Comparison of ENCODE assay signal across 20 cellular contexts in the genomic region with DNA sequence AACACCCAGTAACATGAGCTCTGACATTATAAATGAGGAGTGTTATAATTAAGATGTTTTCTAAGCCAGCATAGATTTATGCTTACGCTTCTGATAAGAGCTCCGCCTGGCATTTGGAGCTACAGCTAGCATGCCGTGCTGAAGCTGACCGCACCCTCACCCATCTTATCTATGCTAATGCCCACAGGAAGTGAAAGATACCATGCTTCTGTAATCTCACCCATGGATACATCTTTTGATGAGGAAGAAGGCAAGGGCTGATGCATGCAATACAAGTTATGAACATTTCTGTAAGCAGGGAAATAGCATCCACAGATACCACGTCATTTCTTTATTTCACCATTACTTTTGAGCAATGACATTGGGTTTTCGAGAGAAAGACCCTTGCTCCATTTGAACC.
DNase-seq lines count a peak whose midpoint lies in the region; ATAC-seq, FAIRE-seq and TF ChIP-seq lines count a peak whose summit lies in the region.
"Had no signal": no experiment of that assay in that cellular context is flagged by ENCODE, and none has a peak within 500 bp of the region (broad histone marks: within the 10 kb centered on the region; RNA-seq: fewer than 3 reads in every experiment).

No MANE protein-coding gene starts in this region.

- ATAC-seq in HepG2 (no peak), right lobe of liver (no peak), HG03159 (IDR thresholded peaks at IDR 0.05; ENCODE audit: unreplicated experiment) (no peak)
- ATAC-seq: psoas muscle had no signal

- DNase-seq in HepG2 (ENCODE audit: low spot score) (no peak), right lobe of liver (no peak), NCI-H226 (peak; percentile 95), keratinocyte (ENCODE audit: low read depth, low spot score) (no peak), Ammon's horn (ENCODE audit: low spot score) (no peak), mammary epithelial cell (no peak)
- DNase-seq: activated CD4-positive, alpha-beta T cell treated with anti-CD3 and anti-CD28 coated beads for 4 hours; DMS 273 treated with DMSO at 0.1 percent for 48 hours; GF-D8; IMR-90; left cardiac atrium; NCI-H2081 treated with DMSO at 0.1 percent for 48 hours; NCI-H524; psoas muscle; stimulated activated CD4-positive, alpha-beta T cell treated with anti-CD3 and anti-CD28 coated beads, Interleukin-2, amount 100 ng/mL, for 24 hours; transverse colon had no signal

- CTCF ChIA-PET in HepG2 (lab: Yijun Ruan, JAX; ENCODE audit: low intra/inter-chr PET ratio, low total read pairs) (no interaction called here), mammary epithelial cell (lab: Charles Lee; ENCODE audit: low non-redundant PET) (no interaction called here)

- TF ChIP-seq EP300 in HepG2 (IDR thresholded peaks at IDR 0.05; ENCODE audit: low read depth in 2 of 2, low read length in 2 of 2) (no peak), HepG2 (CRISPR knock-in tag; IDR thresholded peaks at IDR 0.05; ENCODE audit: borderline replicate concordance) (no peak)

- in situ Hi-C loops in HepG2 (cut with HindIII; ENCODE audit: extremely low pct_ligation_motif_present, low pct_unique_long_range_greater_than_20kb) (no loop called here), mammary epithelial cell (cut with MboI; ENCODE audit: low sequenced_read_pairs in 2 of 2) (no loop called here)

- H3K4me3 ChIP-seq in HepG2 (replicated peaks in 1 of 3; ENCODE audit: insufficient read depth in 1 of 3, low read depth in 2 of 3, low read length in 3 of 3) = no peak overlapping the region
- H3K4me3 ChIP-seq in right lobe of liver = no peak overlapping the region
- no peak overlapping the region for H3K4me3 ChIP-seq in keratinocyte (ENCODE audit: control insufficient read depth in 2 of 3, extremely low read depth in 1 of 3, insufficient read depth in 2 of 3, low read depth in 1 of 3, low read length in 3 of 3)
- H3K4me3 ChIP-seq in mammary epithelial cell (replicated peaks in 1 of 3; ENCODE audit: insufficient read depth in 1 of 3, low read depth in 2 of 3, low read length in 3 of 3) = no peak overlapping the region
- H3K4me3 ChIP-seq: neural progenitor cell, psoas muscle, skin epidermis, transverse colon had no signal

- H3K9ac ChIP-seq in HepG2 (ENCODE audit: insufficient read depth, low read depth, low read length) (no peak overlapping the region), keratinocyte (ENCODE audit: control insufficient read depth, extremely low read depth, insufficient read depth, low read length) (no peak overlapping the region), mammary epithelial cell (ENCODE audit: insufficient read depth, low read length) (no peak overlapping the region)
- H3K9ac ChIP-seq: neural progenitor cell had no signal

- H3K4me2 ChIP-seq in HepG2 (ENCODE audit: low read depth, low read length) = no peak overlapping the region
- H3K4me2 ChIP-seq in keratinocyte (ENCODE audit: control insufficient read depth, extremely low read depth, insufficient read depth, low read depth, low read length) = no peak overlapping the region
- no peak overlapping the region for H3K4me2 ChIP-seq in mammary epithelial cell (ENCODE audit: insufficient read depth, low read depth, low read length)
- H3K4me2 ChIP-seq: neural progenitor cell had no signal

- POLR2A ChIA-PET in HepG2 (lab: Yijun Ruan, JAX) = no interaction called here

- BruUV-seq in HepG2 (replicated peaks; lab: Mats Ljungman, UMichigan) (no TSS peak), mammary epithelial cell (replicated peaks; lab: Mats Ljungman, UMichigan) (no TSS peak)

- H3K36me3 ChIP-seq in HepG2 (replicated peaks in 1 of 2; ENCODE audit: control insufficient read depth in 1 of 2, insufficient read depth in 2 of 2, low read length in 2 of 2) (no peaks in the 10 kb centered on the region), right lobe of liver (no peaks in the 10 kb centered on the region), keratinocyte (ENCODE audit: control insufficient read depth in 2 of 2, extremely low read depth in 1 of 2, insufficient read depth in 2 of 2, low read length in 2 of 2) (no peaks in the 10 kb centered on the region), mammary epithelial cell (ENCODE audit: insufficient read depth, low read length) (no peaks in the 10 kb centered on the region)
- H3K36me3 ChIP-seq: neural progenitor cell, transverse colon had no signal

- H4K20me1 ChIP-seq in HepG2 (ENCODE audit: insufficient read depth, low read length) (no peaks in the 10 kb centered on the region), keratinocyte (ENCODE audit: control insufficient read depth, extremely low read depth, insufficient read depth, low read length) (no peaks in the 10 kb centered on the region), mammary epithelial cell (ENCODE audit: insufficient read depth, low read length) (no peaks in the 10 kb centered on the region)

- dilution Hi-C loops in keratinocyte (cut with MboI; ENCODE audit: extremely low pct_ligation_motif_present, low sequenced_read_pairs) = no loop called here
- dilution Hi-C loops in mammary epithelial cell (cut with HindIII; ENCODE audit: low sequenced_read_pairs) = loop anchor here (5.0 to 10.0 kb wide), 2 partner anchors 60 to 63 kb away; no protein-coding TSS in a partner anchor

- TF ChIP-seq POLR2A in HepG2 (IDR thresholded peaks at IDR 0.05; ENCODE audit: insufficient read depth in 1 of 2, low read depth in 2 of 2, low read length in 2 of 2) = no peak
- TF ChIP-seq POLR2A in right lobe of liver (IDR thresholded peaks at IDR 0.05) = no peak

- H3K27ac ChIP-seq in HepG2 (ENCODE audit: extremely low read length, insufficient read depth, low read length) (no peak overlapping the region), right lobe of liver (no peak overlapping the region), keratinocyte (ENCODE audit: control insufficient read depth, insufficient read depth, low read length) (no peak overlapping the region), mammary epithelial cell (ENCODE audit: insufficient read depth, low read depth, low read length) (no peak overlapping the region)
- H3K27ac ChIP-seq: neural progenitor cell, psoas muscle, transverse colon had no signal

- no peaks in the 10 kb centered on the region for H3K9me1 ChIP-seq in keratinocyte (ENCODE audit: control insufficient read depth, extremely low read depth, insufficient read depth, low read length)

- no peaks in the 10 kb centered on the region for H3K27me3 ChIP-seq in HepG2 (ENCODE audit: control insufficient read depth in 1 of 2, insufficient read depth in 2 of 2, low read length in 2 of 2)
- H3K27me3 ChIP-seq in right lobe of liver = no peaks in the 10 kb centered on the region
- no peaks in the 10 kb centered on the region for H3K27me3 ChIP-seq in keratinocyte (ENCODE audit: control insufficient read depth, extremely low read depth, insufficient read depth, low read length)
- no peaks in the 10 kb centered on the region for H3K27me3 ChIP-seq in mammary epithelial cell (ENCODE audit: insufficient read depth, low read length)
- H3K27me3 ChIP-seq: neural progenitor cell, transverse colon had no signal

- no peak for TF ChIP-seq RAD21 in HepG2 (CRISPR knock-in tag; IDR thresholded peaks at IDR 0.05)

- intact Hi-C loops in HepG2 (cut with micrococcal nuclease; ENCODE audit: unreplicated experiment) (no loop called here), right lobe of liver (cut with DNase I) (no loop called here), mammary epithelial cell (cut with micrococcal nuclease) (loop anchor here (5.0 kb wide), 1 partner anchor 33 kb away; no protein-coding TSS in a partner anchor)

- H3K9me3 ChIP-seq in HepG2 (ENCODE audit: low read length) (no peaks in the 10 kb centered on the region), right lobe of liver (no peaks in the 10 kb centered on the region), keratinocyte (ENCODE audit: control insufficient read depth, low read depth, low read length) (no peaks in the 10 kb centered on the region), mammary epithelial cell (replicated peaks; ENCODE audit: insufficient read depth, low read length) (no peaks in the 10 kb centered on the region)
- H3K9me3 ChIP-seq: psoas muscle, transverse colon had no signal

- 76% methylated on average over 6 of the region's 6 CpGs for WGBS in HepG2 (ENCODE audit: low lambda C conversion rate)
- 76% methylated on average over 6 of the region's 6 CpGs for WGBS in right lobe of liver (ENCODE audit: insufficient coverage, low coverage, low lambda C conversion rate, missing lambda C conversion rate)
- WGBS in mammary epithelial cell (ENCODE audit: low coverage, missing lambda C conversion rate) = 96% methylated on average over 6 of the region's 6 CpGs

- TF ChIP-seq CTCF in HepG2 (CRISPR knock-in tag; IDR thresholded peaks at IDR 0.05) = no peak
- no peak for TF ChIP-seq CTCF in right lobe of liver (IDR thresholded peaks at IDR 0.05)
- TF ChIP-seq CTCF in keratinocyte (optimal IDR thresholded peaks at IDR 0.05 in 1 of 3, IDR thresholded peaks at IDR 0.05 in 1 of 3, conservative IDR thresholded peaks at IDR 0.05 in 1 of 3; ENCODE audit: extremely low read depth in 1 of 3, insufficient read depth in 2 of 3, low read length in 3 of 3) = no peak
- no peak for TF ChIP-seq CTCF in mammary epithelial cell (conservative IDR thresholded peaks at IDR 0.05 in 1 of 2, IDR thresholded peaks at IDR 0.05 in 1 of 2; ENCODE audit: extremely low read depth in 1 of 2, insufficient read depth in 1 of 2, low read depth in 1 of 2, low read length in 2 of 2)

- no peak overlapping the region for H2AFZ ChIP-seq in HepG2 (ENCODE audit: low read length)
- H2AFZ ChIP-seq in keratinocyte (ENCODE audit: control insufficient read depth, low read length) = no peak overlapping the region
- no peak overlapping the region for H2AFZ ChIP-seq in mammary epithelial cell (ENCODE audit: low read depth, low read length)
- H2AFZ ChIP-seq: neural progenitor cell had no signal

- peaks cover 21% of the 10 kb centered on the region for H3K4me1 ChIP-seq in HepG2 (ENCODE audit: insufficient read depth, low read length)
- no peaks in the 10 kb centered on the region for H3K4me1 ChIP-seq in right lobe of liver
- H3K4me1 ChIP-seq in keratinocyte (ENCODE audit: control insufficient read depth, extremely low read depth, insufficient read depth, low read length) = peaks cover 17% of the 10 kb centered on the region
- peaks cover 11% of the 10 kb centered on the region for H3K4me1 ChIP-seq in mammary epithelial cell (ENCODE audit: insufficient read depth, low read length)
- H3K4me1 ChIP-seq: psoas muscle, transverse colon had no signal

- FAIRE-seq in HepG2 (lab: Jason Lieb, UNC) (no peak), keratinocyte (lab: Jason Lieb, UNC) (peak; percentile 34)
- FAIRE-seq: TTC549 had no signal

- H3K79me2 ChIP-seq in HepG2 (ENCODE audit: insufficient read depth, low read length) = no peaks in the 10 kb centered on the region
- H3K79me2 ChIP-seq in keratinocyte (ENCODE audit: control insufficient read depth, insufficient read depth, low read length) = no peaks in the 10 kb centered on the region
- H3K79me2 ChIP-seq in mammary epithelial cell (ENCODE audit: insufficient read depth, low read length) = no peaks in the 10 kb centered on the region

TF ChIP-seq in HepG2, 621 proteins besides CTCF, POLR2A, EP300 and RAD21:
- TF ChIP-seq CREB1 (IDR thresholded peaks at IDR 0.05) (peak; percentile 41; the same call in 1 of the 2 replicates), CREB1 (CRISPR knock-in tag; IDR thresholded peaks at IDR 0.05) (no peak), GABPA (IDR thresholded peaks at IDR 0.05; ENCODE audit: low read depth, low read length) (no peak), GABPA (CRISPR knock-in tag; IDR thresholded peaks at IDR 0.05; ENCODE audit: low read depth) (no peak)
